Comparison of ENCODE assay signal across 13 cellular contexts in genomic region chr13:48994731-48995130, GRCh38. TPM values are rescaled to one million over a fixed set of nuclear protein-coding genes. Genes with fewer than 3 reads are reported as not detected.
DNase-seq lines count a peak whose midpoint lies in the region; ATAC-seq and TF ChIP-seq lines count a peak whose summit lies in the region.
"Had no signal": no experiment of that assay in that cellular context is flagged by ENCODE, and none has a peak within 500 bp of the region (broad histone marks: within the 10 kb centered on the region; RNA-seq: fewer than 3 reads in every experiment).

No MANE protein-coding gene starts in this region.

- H3K4me3 Mint-ChIP-seq in natural killer cell treated with Interleukin-12 subunit alpha and Interleukin-12 subunit beta and Interleukin-15 and Interleukin-18, amount 100 ng/mL, for 72 hours: no peak overlapping the region
- H3K4me3 Mint-ChIP-seq in natural killer cell: no peak overlapping the region
- H3K4me3 Mint-ChIP-seq in stimulated activated memory B cell treated with anti-CD40 and anti-IgM and Interleukin-4, amounts not matched to agents 10 μg/mL and 1 μg/mL and 100 μg/mL, for 72 hours: no peak overlapping the region

- intact Hi-C loops in natural killer cell (cut with micrococcal nuclease): no loop called here
- intact Hi-C loops in left ventricle myocardium inferior (cut with micrococcal nuclease): no loop called here

- peaks cover 25% of the 10 kb centered on the region for H3K36me3 Mint-ChIP-seq in natural killer cell treated with Interleukin-12 subunit alpha and Interleukin-12 subunit beta and Interleukin-15 and Interleukin-18, amount 100 ng/mL, for 72 hours
- H3K36me3 Mint-ChIP-seq in natural killer cell: peaks cover 8% of the 10 kb centered on the region
- peaks cover 56% of the 10 kb centered on the region for H3K36me3 Mint-ChIP-seq in stimulated activated memory B cell treated with anti-CD40 and anti-IgM and Interleukin-4, amounts not matched to agents 10 μg/mL and 1 μg/mL and 100 μg/mL, for 72 hours

- H3K79me2 ChIP-seq in smooth muscle cell (ENCODE audit: low read depth): peaks cover 84% of the 10 kb centered on the region

- H3K4me1 Mint-ChIP-seq in natural killer cell treated with Interleukin-12 subunit alpha and Interleukin-12 subunit beta and Interleukin-15 and Interleukin-18, amount 100 ng/mL, for 72 hours (ENCODE audit: low read depth in 2 of 2): peaks cover 6 to 17% of the 10 kb centered on the region in 2 donors
- peaks cover 20 to 28% of the 10 kb centered on the region in 2 donors for H3K4me1 Mint-ChIP-seq in natural killer cell
- peaks cover 34% of the 10 kb centered on the region for H3K4me1 Mint-ChIP-seq in stimulated activated memory B cell treated with anti-CD40 and anti-IgM and Interleukin-4, amounts not matched to agents 10 μg/mL and 1 μg/mL and 100 μg/mL, for 72 hours

- H3K27ac ChIP-seq in left ventricle myocardium inferior (replicated peaks) (no peak overlapping the region), tibial nerve (no peak overlapping the region), smooth muscle cell (ENCODE audit: low read depth) (no peak overlapping the region)
- H3K27ac ChIP-seq: BLaER1, coronary artery, spleen had no signal

- H3K9ac ChIP-seq in smooth muscle cell (ENCODE audit: low read depth): no peak overlapping the region
- H3K9ac ChIP-seq: BLaER1 had no signal

- peak; percentile 76 to 80 for ATAC-seq in natural killer cell treated with Interleukin-12 subunit alpha and Interleukin-12 subunit beta and Interleukin-15 and Interleukin-18, amount 100 ng/mL, for 72 hours
- ATAC-seq in natural killer cell: no peak
- peak; percentile 87 for ATAC-seq in HG02938 (IDR thresholded peaks at IDR 0.05; ENCODE audit: unreplicated experiment)
- no peak for ATAC-seq in stimulated activated memory B cell treated with anti-CD40 and anti-IgM and Interleukin-4, amounts not matched to agents 10 μg/mL and 1 μg/mL and 100 μg/mL, for 72 hours

- H3K36me3 ChIP-seq in left ventricle myocardium inferior (peaks cover 9% of the 10 kb centered on the region), tibial nerve (peaks cover 0 to 16% (median 0%) of the 10 kb centered on the region in 3 donors), smooth muscle cell (ENCODE audit: low read depth) (peaks cover under 1% of the 10 kb centered on the region)

- H3K4me2 ChIP-seq in smooth muscle cell: no peak overlapping the region
- H3K4me2 ChIP-seq: BLaER1 had no signal

- H3K4me3 ChIP-seq in left ventricle myocardium inferior (no peak overlapping the region), tibial nerve (no peak overlapping the region), smooth muscle cell (no peak overlapping the region)
- H3K4me3 ChIP-seq: BLaER1, coronary artery, spleen had no signal

- no peak for DNase-seq in natural killer cell treated with Interleukin-12 subunit alpha and Interleukin-12 subunit beta and Interleukin-15 and Interleukin-18, amount 100 ng/mL, for 72 hours (ENCODE audit: low spot score)
- DNase-seq in natural killer cell (no peak), amniotic epithelial cell (ENCODE audit: low read depth) (peak; percentile 52), left ventricle myocardium inferior (no peak), tibial nerve (ENCODE audit: low spot score in 2 of 2) (no peak), smooth muscle cell (lab: John Stamatoyannopoulos, UW; ENCODE audit: unreplicated experiment) (no peak)
- DNase-seq: hippocampal formation, NCI-H1092, spleen had no signal

- no peak for TF ChIP-seq CTCF in natural killer cell (IDR thresholded peaks at IDR 0.05)
- no peak for TF ChIP-seq CTCF in left ventricle myocardium inferior (IDR thresholded peaks at IDR 0.05; ENCODE audit: borderline replicate concordance)
- TF ChIP-seq CTCF in tibial nerve (IDR thresholded peaks at IDR 0.05): no peak
- TF ChIP-seq CTCF in smooth muscle cell (IDR thresholded peaks at IDR 0.05; ENCODE audit: borderline replicate concordance, insufficient read depth, poor library complexity, severe bottlenecking): no peak

- H3K9me3 Mint-ChIP-seq in natural killer cell treated with Interleukin-12 subunit alpha and Interleukin-12 subunit beta and Interleukin-15 and Interleukin-18, amount 100 ng/mL, for 72 hours: no peaks in the 10 kb centered on the region
- H3K9me3 Mint-ChIP-seq in natural killer cell: peaks cover 3 to 4% of the 10 kb centered on the region in 2 donors
- peaks cover 13% of the 10 kb centered on the region for H3K9me3 Mint-ChIP-seq in stimulated activated memory B cell treated with anti-CD40 and anti-IgM and Interleukin-4, amounts not matched to agents 10 μg/mL and 1 μg/mL and 100 μg/mL, for 72 hours

- H3K27me3 ChIP-seq in left ventricle myocardium inferior (ENCODE audit: low read depth): no peaks in the 10 kb centered on the region
- no peaks in the 10 kb centered on the region for H3K27me3 ChIP-seq in tibial nerve
- H3K27me3 ChIP-seq in smooth muscle cell (ENCODE audit: low read depth): no peaks in the 10 kb centered on the region
- H3K27me3 ChIP-seq: BLaER1, spleen had no signal

- no peaks in the 10 kb centered on the region for H3F3A ChIP-seq in smooth muscle cell (ENCODE audit: low read depth)

- H2AFZ ChIP-seq in smooth muscle cell (ENCODE audit: low read depth): no peak overlapping the region

- no peaks in the 10 kb centered on the region for H3K27me3 Mint-ChIP-seq in natural killer cell treated with Interleukin-12 subunit alpha and Interleukin-12 subunit beta and Interleukin-15 and Interleukin-18, amount 100 ng/mL, for 72 hours
- no peaks in the 10 kb centered on the region for H3K27me3 Mint-ChIP-seq in natural killer cell (ENCODE audit: low read depth in 2 of 2)
- H3K27me3 Mint-ChIP-seq in stimulated activated memory B cell treated with anti-CD40 and anti-IgM and Interleukin-4, amounts not matched to agents 10 μg/mL and 1 μg/mL and 100 μg/mL, for 72 hours: no peaks in the 10 kb centered on the region

- H3K27ac Mint-ChIP-seq in natural killer cell treated with Interleukin-12 subunit alpha and Interleukin-12 subunit beta and Interleukin-15 and Interleukin-18, amount 100 ng/mL, for 72 hours: peak overlapping the region in 1 of 2 donors; percentile 43
- no peak overlapping the region for H3K27ac Mint-ChIP-seq in natural killer cell
- H3K27ac Mint-ChIP-seq in stimulated activated memory B cell treated with anti-CD40 and anti-IgM and Interleukin-4, amounts not matched to agents 10 μg/mL and 1 μg/mL and 100 μg/mL, for 72 hours: no peak overlapping the region

- no peaks in the 10 kb centered on the region for H4K20me1 ChIP-seq in smooth muscle cell (ENCODE audit: low read depth)
- H4K20me1 ChIP-seq: BLaER1 had no signal

- peaks cover 24% of the 10 kb centered on the region for H3K9me3 ChIP-seq in left ventricle myocardium inferior (replicated peaks)
- H3K9me3 ChIP-seq in tibial nerve: peaks cover 0 to 15% (median 2%) of the 10 kb centered on the region in 4 donors
- H3K9me3 ChIP-seq in smooth muscle cell (replicated peaks; ENCODE audit: low read depth): peaks cover 8% of the 10 kb centered on the region

- no peak for TF ChIP-seq EP300 in tibial nerve (IDR thresholded peaks at IDR 0.05)

- TF ChIP-seq POLR2A in tibial nerve (IDR thresholded peaks at IDR 0.05): no peak

- H3K4me1 ChIP-seq in left ventricle myocardium inferior: peaks cover 4% of the 10 kb centered on the region
- peaks cover 0 to 4% (median 0%) of the 10 kb centered on the region in 4 donors for H3K4me1 ChIP-seq in tibial nerve
- H3K4me1 ChIP-seq in smooth muscle cell (ENCODE audit: low read depth): no peaks in the 10 kb centered on the region
- H3K4me1 ChIP-seq: BLaER1 had no signal

RNA-seq across cellular contexts. Expression of gene FNDC3A, which starts 19.0 kb away (rescaled TPM):
- total RNA-seq in natural killer cell treated with Interleukin-12 subunit alpha and Interleukin-12 subunit beta and Interleukin-15 and Interleukin-18, amount 100 ng/mL, for 72 hours: 10 to 100 TPM; 35.3 to 39.0 TPM
- total RNA-seq in natural killer cell (10 to 100 TPM; 38.3 to 46.0 (median 41.5) TPM), left ventricle myocardium inferior (18.9 TPM), tibial nerve (10 to 100 TPM; 38.2 to 57.7 (median 47.0) TPM), smooth muscle cell (104 and 108 TPM in 2 replicates)
- 21.7 and 22.0 TPM in 2 replicates for polyA plus RNA-seq in smooth muscle cell

Comparison
In these comparisons a context has a peak if more than half of its experiments do, and no peak if none do; other contexts are left out.
1. ATAC-seq: peak in natural killer cell treated with Interleukin-12 subunit alpha and Interleukin-12 subunit beta and Interleukin-15 and Interleukin-18, amount 100 ng/mL, for 72 hours (2 of 2) and HG02938 (single experiment); none in natural killer cell (0 of 3) and stimulated activated memory B cell treated with anti-CD40 and anti-IgM and Interleukin-4, amounts not matched to agents 10 μg/mL and 1 μg/mL and 100 μg/mL, for 72 hours (single experiment).